In genomic region chr12:103442822-103443221, GRCh38 we compare ENCODE assay signal across 24 cellular contexts. TPM values are rescaled to one million over a fixed set of nuclear protein-coding genes. Genes with fewer than 3 reads are reported as not detected.
DNase-seq lines count a peak whose midpoint lies in the region; ATAC-seq lines count a peak whose summit lies in the region.
"Had no signal": no experiment of that assay in that cellular context is flagged by ENCODE, and none has a peak within 500 bp of the region (broad histone marks: within the 10 kb centered on the region; RNA-seq: fewer than 3 reads in every experiment).

No MANE protein-coding gene starts in this region.

- ATAC-seq in GM21786 (IDR thresholded peaks at IDR 0.05; ENCODE audit: unreplicated experiment) (peak; percentile 32), GM21381 (IDR thresholded peaks at IDR 0.05; ENCODE audit: unreplicated experiment) (no peak)
- ATAC-seq in stimulated activated memory B cell treated with anti-CD40 and anti-IgM and Interleukin-4, amounts not matched to agents 10 μg/mL and 1 μg/mL and 100 μg/mL, for 72 hours = peak; percentile 52
- ATAC-seq in activated CD8-positive, alpha-beta memory T cell treated with anti-CD3 and anti-CD28 coated beads, Interleukin-2, amount 10 ng/mL, durations not matched to agents 7 days and 5 days = no peak
- ATAC-seq: left cardiac atrium had no signal

- H3K9me3 Mint-ChIP-seq in stimulated activated memory B cell treated with anti-CD40 and anti-IgM and Interleukin-4, amounts not matched to agents 10 μg/mL and 1 μg/mL and 100 μg/mL, for 72 hours = no peaks in the 10 kb centered on the region
- H3K9me3 Mint-ChIP-seq in activated CD8-positive, alpha-beta memory T cell treated with anti-CD3 and anti-CD28 coated beads, Interleukin-2, amount 10 ng/mL, durations not matched to agents 7 days and 5 days (ENCODE audit: low read depth) = no peaks in the 10 kb centered on the region
- H3K9me3 Mint-ChIP-seq: neural progenitor cell had no signal

- CTCF ChIA-PET in activated CD8-positive, alpha-beta memory T cell treated with anti-CD3 and anti-CD28 coated beads, Interleukin-2, amount 10 ng/mL, durations not matched to agents 7 days and 5 days (lab: Charles Lee) = no interaction called here

- H3K4me1 Mint-ChIP-seq in stimulated activated memory B cell treated with anti-CD40 and anti-IgM and Interleukin-4, amounts not matched to agents 10 μg/mL and 1 μg/mL and 100 μg/mL, for 72 hours = peaks cover 31% of the 10 kb centered on the region
- peaks cover 21% of the 10 kb centered on the region for H3K4me1 Mint-ChIP-seq in activated CD8-positive, alpha-beta memory T cell treated with anti-CD3 and anti-CD28 coated beads, Interleukin-2, amount 10 ng/mL, durations not matched to agents 7 days and 5 days
- H3K4me1 Mint-ChIP-seq: neural progenitor cell had no signal

- peak overlapping the region; percentile 99 for H3K27ac Mint-ChIP-seq in stimulated activated memory B cell treated with anti-CD40 and anti-IgM and Interleukin-4, amounts not matched to agents 10 μg/mL and 1 μg/mL and 100 μg/mL, for 72 hours
- H3K27ac Mint-ChIP-seq in activated CD8-positive, alpha-beta memory T cell treated with anti-CD3 and anti-CD28 coated beads, Interleukin-2, amount 10 ng/mL, durations not matched to agents 7 days and 5 days = no peak overlapping the region
- H3K27ac Mint-ChIP-seq: HFFc6, neural progenitor cell had no signal

- no peak overlapping the region for H3K4me3 Mint-ChIP-seq in stimulated activated memory B cell treated with anti-CD40 and anti-IgM and Interleukin-4, amounts not matched to agents 10 μg/mL and 1 μg/mL and 100 μg/mL, for 72 hours
- H3K4me3 Mint-ChIP-seq in activated CD8-positive, alpha-beta memory T cell treated with anti-CD3 and anti-CD28 coated beads, Interleukin-2, amount 10 ng/mL, durations not matched to agents 7 days and 5 days = no peak overlapping the region
- H3K4me3 Mint-ChIP-seq: HFFc6, neural progenitor cell had no signal

- no peaks in the 10 kb centered on the region for H3K36me3 Mint-ChIP-seq in stimulated activated memory B cell treated with anti-CD40 and anti-IgM and Interleukin-4, amounts not matched to agents 10 μg/mL and 1 μg/mL and 100 μg/mL, for 72 hours
- H3K36me3 Mint-ChIP-seq in activated CD8-positive, alpha-beta memory T cell treated with anti-CD3 and anti-CD28 coated beads, Interleukin-2, amount 10 ng/mL, durations not matched to agents 7 days and 5 days = no peaks in the 10 kb centered on the region
- H3K36me3 Mint-ChIP-seq: neural progenitor cell had no signal

- intact Hi-C loops in cardiac septum (cut with DNase I) = no loop called here

- DNase-seq in SIG-M5 treated with dmso at 0.1 percent for 504 hours (lab: John Stamatoyannopoulos, UW; ENCODE audit: unreplicated experiment) (peak; percentile 5), SIG-M5 (lab: John Stamatoyannopoulos, UW) (no peak), OCI-M1 (lab: John Stamatoyannopoulos, UW) (peak; percentile 34), cardiac septum (ENCODE audit: low spot score) (no peak)
- no peak for DNase-seq in activated CD8-positive, alpha-beta memory T cell treated with anti-CD3 and anti-CD28 coated beads, Interleukin-2, amount 10 ng/mL, durations not matched to agents 7 days and 5 days
- DNase-seq: 8988T; activated CD4-positive, alpha-beta T cell treated with anti-CD3 and anti-CD28 coated beads for 1 hour; C1 segment of cervical spinal cord; DMS53; dorsolateral prefrontal cortex; erythroblast; HFFc6; left cardiac atrium; MM.1S; NCI-H2029 treated with DMSO at 0.1 percent for 48 hours; SHP77 treated with DMSO at 0.1 percent for 48 hours; T1000; testis had no signal

- no peaks in the 10 kb centered on the region for H3K27me3 Mint-ChIP-seq in stimulated activated memory B cell treated with anti-CD40 and anti-IgM and Interleukin-4, amounts not matched to agents 10 μg/mL and 1 μg/mL and 100 μg/mL, for 72 hours
- no peaks in the 10 kb centered on the region for H3K27me3 Mint-ChIP-seq in activated CD8-positive, alpha-beta memory T cell treated with anti-CD3 and anti-CD28 coated beads, Interleukin-2, amount 10 ng/mL, durations not matched to agents 7 days and 5 days

RNA-seq across cellular contexts. Expression of gene C12orf42, which starts 52.9 kb away (rescaled TPM):
- under 1 TPM in 1 of 2 experiments, not detected in 1; 0.84 TPM for total RNA-seq in activated CD8-positive, alpha-beta memory T cell treated with anti-CD3 and anti-CD28 coated beads, Interleukin-2, amount 10 ng/mL, durations not matched to agents 7 days and 5 days
- total RNA-seq in cardiac septum = not detected
- total RNA-seq: bronchial epithelial cell, HFFc6, left cardiac atrium, NCI-H460 had no signal

Comparison
In these comparisons a context has a peak if more than half of its experiments do, and no peak if none do; other contexts are left out.
1. DNase-seq: peak in SIG-M5 treated with dmso at 0.1 percent for 504 hours (single experiment) and OCI-M1 (single experiment); none in SIG-M5 (single experiment), activated CD8-positive, alpha-beta memory T cell treated with anti-CD3 and anti-CD28 coated beads, Interleukin-2, amount 10 ng/mL, durations not matched to agents 7 days and 5 days (single experiment) and cardiac septum (single experiment).
2. ATAC-seq: peak in GM21786 (single experiment) and stimulated activated memory B cell treated with anti-CD40 and anti-IgM and Interleukin-4, amounts not matched to agents 10 μg/mL and 1 μg/mL and 100 μg/mL, for 72 hours (single experiment); none in activated CD8-positive, alpha-beta memory T cell treated with anti-CD3 and anti-CD28 coated beads, Interleukin-2, amount 10 ng/mL, durations not matched to agents 7 days and 5 days (single experiment) and GM21381 (single experiment).